18 cellular contexts compared by ENCODE assay signal in the genomic region with DNA sequence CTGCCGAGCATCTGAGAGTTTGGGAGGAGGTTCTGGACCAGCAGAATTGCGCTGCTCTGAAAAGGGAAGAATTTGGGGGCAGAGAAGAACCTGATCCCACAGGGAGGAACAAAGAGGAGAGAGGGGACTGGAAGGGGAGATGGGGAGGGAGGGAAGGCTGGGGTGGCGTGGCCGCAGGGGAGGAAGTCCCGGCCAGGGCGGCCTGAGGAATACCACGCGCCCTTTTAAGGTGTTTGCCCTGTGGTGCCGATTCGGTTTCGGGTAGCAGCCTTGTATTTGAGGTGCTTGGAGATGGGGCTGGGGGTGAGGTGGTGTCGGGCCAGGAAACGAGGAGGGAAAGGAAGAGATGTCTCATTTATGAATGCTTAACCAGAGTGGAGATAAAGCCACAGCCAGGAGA.
"Had no signal": no experiment of that assay in that cellular context is flagged by ENCODE, and none has a peak within 500 bp of the region (broad histone marks: within the 10 kb centered on the region; RNA-seq: fewer than 3 reads in every experiment).

No MANE protein-coding gene starts in this region.

- H3K9me3 Mint-ChIP-seq: activated naive CD4-positive, alpha-beta T cell treated with anti-CD3 and anti-CD28 coated beads, Interleukin-2, amount 10 ng/mL, durations not matched to agents 7 days and 5 days; activated T-helper 2 cell treated with anti-CD3 and anti-CD28 coated beads, Interferon-gamma antibody, Interleukin-2, Interleukin-4, amounts not matched to agents 10 μg/mL and 5 μg/mL and 100 μg/mL, durations not matched to agents 14 hours and 24 hours and 36 hours had no signal

- H3K27me3 ChIP-seq: adrenal gland, esophagus squamous epithelium, upper lobe of left lung had no signal

- H3K4me3 ChIP-seq: adrenal gland, coronary artery, esophagus squamous epithelium, skin epidermis, upper lobe of left lung had no signal

- H3K4me3 Mint-ChIP-seq: activated naive CD4-positive, alpha-beta T cell treated with anti-CD3 and anti-CD28 coated beads, Interleukin-2, amount 10 ng/mL, durations not matched to agents 7 days and 5 days had no signal

- ATAC-seq: left ventricle myocardium superior; stimulated activated naive CD8-positive, alpha-beta T cell treated with anti-CD3 and anti-CD28 coated beads, Interleukin-15, amount 100 ng/mL, for 72 hours had no signal

- H3K27ac Mint-ChIP-seq: activated naive CD4-positive, alpha-beta T cell treated with anti-CD3 and anti-CD28 coated beads, Interleukin-2, amount 10 ng/mL, durations not matched to agents 7 days and 5 days; activated T-helper 2 cell treated with anti-CD3 and anti-CD28 coated beads, Interferon-gamma antibody, Interleukin-2, Interleukin-4, amounts not matched to agents 10 μg/mL and 5 μg/mL and 100 μg/mL, durations not matched to agents 14 hours and 24 hours and 36 hours had no signal

- DNase-seq: activated naive CD4-positive, alpha-beta T cell treated with anti-CD3 and anti-CD28 coated beads, Interleukin-2, amount 10 ng/mL, durations not matched to agents 7 days and 5 days; activated T-cell treated with anti-CD3 and anti-CD28 coated beads for 4 hours; adrenal gland; central memory CD4-positive, alpha-beta T cell; effector CD4-positive, alpha-beta T cell; esophagus squamous epithelium; kidney glomerular epithelial cell; left ventricle myocardium superior; stimulated activated CD4-positive, alpha-beta T cell treated with anti-CD3 and anti-CD28 coated beads, Interleukin-4, amount 100 ng/mL, for 24 hours; stimulated activated CD8-positive, alpha-beta memory T cell treated with anti-CD3 and anti-CD28 coated beads, Interleukin-4, amount 100 ng/mL, for 48 hours; stimulated activated naive CD8-positive, alpha-beta T cell treated with anti-CD3 and anti-CD28 coated beads, Interleukin-15, amount 100 ng/mL, for 72 hours; SW 1271 had no signal

- H3K36me3 Mint-ChIP-seq: activated naive CD4-positive, alpha-beta T cell treated with anti-CD3 and anti-CD28 coated beads, Interleukin-2, amount 10 ng/mL, durations not matched to agents 7 days and 5 days had no signal

- H3K27ac ChIP-seq: adrenal gland, coronary artery, esophagus squamous epithelium, neutrophil, skin epidermis, upper lobe of left lung had no signal

- FAIRE-seq: endothelial cell of umbilical vein had no signal

- H3K4me1 ChIP-seq: adrenal gland, upper lobe of left lung had no signal

- H3K36me3 ChIP-seq: adrenal gland, esophagus squamous epithelium, neutrophil, upper lobe of left lung had no signal

- H3K9me3 ChIP-seq: adrenal gland, esophagus squamous epithelium, neutrophil, upper lobe of left lung had no signal

- H3K4me1 Mint-ChIP-seq: activated naive CD4-positive, alpha-beta T cell treated with anti-CD3 and anti-CD28 coated beads, Interleukin-2, amount 10 ng/mL, durations not matched to agents 7 days and 5 days had no signal
